ENCODE assay signal across 17 cellular contexts in genomic region chr11:108037211-108037610, GRCh38. TPM values are rescaled to one million over a fixed set of nuclear protein-coding genes. Genes with fewer than 3 reads are reported as not detected.
DNase-seq lines count a peak whose midpoint lies in the region; ATAC-seq, FAIRE-seq and TF ChIP-seq lines count a peak whose summit lies in the region.
"Had no signal": no experiment of that assay in that cellular context is flagged by ENCODE, and none has a peak within 500 bp of the region (broad histone marks: within the 10 kb centered on the region; RNA-seq: fewer than 3 reads in every experiment).

No MANE protein-coding gene starts in this region.

- intact Hi-C loops in left ventricle myocardium inferior (cut with micrococcal nuclease), result no loop called here

- H3K36me3 ChIP-seq in cardiac muscle cell (no peaks in the 10 kb centered on the region), left ventricle myocardium inferior (peaks cover 34% of the 10 kb centered on the region), fibroblast of lung (ENCODE audit: control insufficient read depth, insufficient read depth, low read length) (peaks cover 2% of the 10 kb centered on the region), mesendoderm (ENCODE audit: control insufficient read depth, insufficient read depth, low read length) (peaks cover 6% of the 10 kb centered on the region)

- no peak overlapping the region for H4K5ac ChIP-seq in mesendoderm (ENCODE audit: low read length)

- no peak overlapping the region for H2BK120ac ChIP-seq in mesendoderm (ENCODE audit: low read depth, low read length)

- H3K4me2 ChIP-seq in fibroblast of lung (ENCODE audit: extremely low read depth, insufficient read depth, low read length) (peak overlapping the region; percentile 51), mesendoderm (ENCODE audit: low read length) (no peak overlapping the region)
- H3K4me2 ChIP-seq: GM23338 had no signal

- H3K9ac ChIP-seq in fibroblast of lung (ENCODE audit: insufficient read depth, low read length) (no peak overlapping the region), mesendoderm (ENCODE audit: low read length) (no peak overlapping the region)

- no peak for DNase-seq in cardiac muscle cell (ENCODE audit: low read depth in 1 of 2, low spot score in 1 of 2)
- DNase-seq in left ventricle myocardium inferior, result no peak
- peak in 1 of 2 donors; percentile 7 for DNase-seq in fibroblast of lung (ENCODE audit: low read depth in 2 of 2)
- DNase-seq in mesendoderm, result no peak
- DNase-seq in stimulated activated effector memory CD8-positive, alpha-beta T cell treated with anti-CD3 and anti-CD28 coated beads, Interleukin-12 subunit alpha, Interleukin-12 subunit beta, amount 100 ng/mL, for 72 hours (ENCODE audit: low spot score in 2 of 2), result no peak
- DNase-seq in Ammon's horn (ENCODE audit: low spot score), result no peak
- no peak for DNase-seq in RCC 7860 (ENCODE audit: low spot score)
- DNase-seq in activated CD4-positive, CD25-positive, alpha-beta regulatory T cell (lab: John Stamatoyannopoulos, UW), result no peak
- DNase-seq: 8988T; CD4-positive, alpha-beta memory T cell; GF-D8; NCI-H1105; NCI-H774; SHP77 had no signal

- ATAC-seq in stimulated activated effector memory CD8-positive, alpha-beta T cell treated with anti-CD3 and anti-CD28 coated beads, Interleukin-12 subunit alpha, Interleukin-12 subunit beta, amount 100 ng/mL, for 72 hours, result no peak
- ATAC-seq: GM23338, HCT116 had no signal

- H3K27ac Mint-ChIP-seq in stimulated activated effector memory CD8-positive, alpha-beta T cell treated with anti-CD3 and anti-CD28 coated beads, Interleukin-12 subunit alpha, Interleukin-12 subunit beta, amount 100 ng/mL, for 72 hours, result peak overlapping the region; percentile 48
- H3K27ac Mint-ChIP-seq: GM23338 had no signal

- H3K4me1 Mint-ChIP-seq in stimulated activated effector memory CD8-positive, alpha-beta T cell treated with anti-CD3 and anti-CD28 coated beads, Interleukin-12 subunit alpha, Interleukin-12 subunit beta, amount 100 ng/mL, for 72 hours, result peaks cover 11% of the 10 kb centered on the region

- no peak overlapping the region for H2BK15ac ChIP-seq in mesendoderm (replicated peaks; ENCODE audit: low read depth)

- no peak overlapping the region for H3K4ac ChIP-seq in mesendoderm (ENCODE audit: low read depth, low read length)

- no peak for FAIRE-seq in RCC 7860 (lab: Jason Lieb, UNC)
- FAIRE-seq: GM18507 had no signal

- H3K4me3 Mint-ChIP-seq in stimulated activated effector memory CD8-positive, alpha-beta T cell treated with anti-CD3 and anti-CD28 coated beads, Interleukin-12 subunit alpha, Interleukin-12 subunit beta, amount 100 ng/mL, for 72 hours, result no peak overlapping the region
- H3K4me3 Mint-ChIP-seq: CD4-positive, alpha-beta memory T cell; GM23338 had no signal

- no peak overlapping the region for H2AK5ac ChIP-seq in mesendoderm (ENCODE audit: low read length)

- no peak overlapping the region for H3K23ac ChIP-seq in mesendoderm (ENCODE audit: low read length)

- no peak overlapping the region for H3K18ac ChIP-seq in mesendoderm (ENCODE audit: low read length)

- H3K56ac ChIP-seq in mesendoderm (ENCODE audit: low read length), result no peak overlapping the region

- H3K79me1 ChIP-seq in mesendoderm (ENCODE audit: low read length), result peaks cover 6% of the 10 kb centered on the region

- peaks cover 68% of the 10 kb centered on the region for H3K36me3 Mint-ChIP-seq in stimulated activated effector memory CD8-positive, alpha-beta T cell treated with anti-CD3 and anti-CD28 coated beads, Interleukin-12 subunit alpha, Interleukin-12 subunit beta, amount 100 ng/mL, for 72 hours

- H4K20me1 ChIP-seq in fibroblast of lung (ENCODE audit: control insufficient read depth, extremely low read depth, insufficient read depth, low read length), result no peaks in the 10 kb centered on the region

- no peaks in the 10 kb centered on the region for H3K9me3 Mint-ChIP-seq in stimulated activated effector memory CD8-positive, alpha-beta T cell treated with anti-CD3 and anti-CD28 coated beads, Interleukin-12 subunit alpha, Interleukin-12 subunit beta, amount 100 ng/mL, for 72 hours
- H3K9me3 Mint-ChIP-seq: CD4-positive, alpha-beta memory T cell; GM23338 had no signal

- WGBS in mesendoderm (ENCODE audit: extremely low coverage, insufficient coverage, low lambda C conversion rate), result no CpG with 5 or more reads among the region's 2 CpGs

- no peaks in the 10 kb centered on the region for H3K27me3 ChIP-seq in cardiac muscle cell
- H3K27me3 ChIP-seq in left ventricle myocardium inferior (ENCODE audit: low read depth), result no peaks in the 10 kb centered on the region
- H3K27me3 ChIP-seq in fibroblast of lung (ENCODE audit: control insufficient read depth, insufficient read depth, low read length), result no peaks in the 10 kb centered on the region
- H3K27me3 ChIP-seq in mesendoderm (ENCODE audit: insufficient read depth, low read length, poor library complexity), result no peaks in the 10 kb centered on the region

- H3K9me3 ChIP-seq in cardiac muscle cell (ENCODE audit: low read depth) (no peaks in the 10 kb centered on the region), left ventricle myocardium inferior (replicated peaks) (no peaks in the 10 kb centered on the region), fibroblast of lung (ENCODE audit: control insufficient read depth, insufficient read depth, low read depth, low read length) (no peaks in the 10 kb centered on the region)

- peak overlapping the region; percentile 39 for H4K8ac ChIP-seq in mesendoderm (ENCODE audit: low read depth, low read length)

- H3K79me2 ChIP-seq in fibroblast of lung (ENCODE audit: control insufficient read depth, insufficient read depth, low read length), result peaks cover 7% of the 10 kb centered on the region
- H3K79me2 ChIP-seq in mesendoderm (ENCODE audit: control insufficient read depth, insufficient read depth, low read length), result peaks cover 1% of the 10 kb centered on the region

- H3K27ac ChIP-seq in cardiac muscle cell (peak overlapping the region; percentile 25), left ventricle myocardium inferior (replicated peaks) (no peak overlapping the region), fibroblast of lung (ENCODE audit: insufficient read depth, low read length) (peak overlapping the region; percentile 24), mesendoderm (ENCODE audit: low read depth, low read length) (no peak overlapping the region)

- no peak overlapping the region for H2BK5ac ChIP-seq in mesendoderm (ENCODE audit: low read length)

- H3K4me1 ChIP-seq in cardiac muscle cell (ENCODE audit: low read depth), result no peaks in the 10 kb centered on the region
- peaks cover 36% of the 10 kb centered on the region for H3K4me1 ChIP-seq in left ventricle myocardium inferior
- peaks cover 8% of the 10 kb centered on the region for H3K4me1 ChIP-seq in fibroblast of lung (ENCODE audit: control insufficient read depth, extremely low read depth, insufficient read depth, low read length)
- no peaks in the 10 kb centered on the region for H3K4me1 ChIP-seq in mesendoderm (ENCODE audit: control insufficient read depth, low read depth, low read length)

- no peak overlapping the region for H3K4me3 ChIP-seq in cardiac muscle cell
- no peak overlapping the region for H3K4me3 ChIP-seq in left ventricle myocardium inferior
- H3K4me3 ChIP-seq in fibroblast of lung (replicated peaks in 1 of 4; ENCODE audit: control extremely low read depth in 1 of 4, insufficient read depth in 1 of 4, low read depth in 3 of 4, low read length in 4 of 4), result no peak overlapping the region
- H3K4me3 ChIP-seq in mesendoderm (ENCODE audit: low read length), result no peak overlapping the region
- H3K4me3 ChIP-seq: GM23338 had no signal

- no peak overlapping the region for H2AFZ ChIP-seq in fibroblast of lung (ENCODE audit: low read length)
- H2AFZ ChIP-seq: GM23338 had no signal

- no peak for TF ChIP-seq CTCF in cardiac muscle cell (IDR thresholded peaks at IDR 0.05; ENCODE audit: low read depth, low read length)
- no peak for TF ChIP-seq CTCF in left ventricle myocardium inferior (IDR thresholded peaks at IDR 0.05; ENCODE audit: borderline replicate concordance)
- TF ChIP-seq CTCF in fibroblast of lung (conservative IDR thresholded peaks at IDR 0.05 in 1 of 2, IDR thresholded peaks at IDR 0.05 in 1 of 2; ENCODE audit: low read depth in 1 of 2, low read length in 2 of 2), result no peak

RNA-seq across cellular contexts. Expression of gene CUL5, which starts 28.5 kb away (rescaled TPM):
- 29.1 and 58.1 TPM in 2 replicates for total RNA-seq in cardiac muscle cell
- polyA plus RNA-seq in cardiac muscle cell, result 32.5 and 44.9 TPM in 2 replicates
- total RNA-seq in left ventricle myocardium inferior, result 42.5 TPM
- total RNA-seq in fibroblast of lung, result 28.2 and 31.3 TPM in 2 replicates
- polyA plus RNA-seq in fibroblast of lung, result 16.7 and 22.9 TPM in 2 replicates
- 12.1 and 16.4 TPM in 2 replicates for polyA plus RNA-seq in fibroblast of lung (2012)
- 6.1 and 14.9 TPM in 2 replicates for polyA minus RNA-seq in fibroblast of lung (ENCODE audit: low replicate concordance)
- polyA plus RNA-seq in mesendoderm (2013, experiment 1 of 2), result 17.5 TPM
- 18.2 TPM for polyA plus RNA-seq in mesendoderm (2013, experiment 2 of 2)

Comparison
In these comparisons a context has a peak if more than half of its experiments do, and no peak if none do; other contexts are left out.
1. H3K27ac ChIP-seq: peak in cardiac muscle cell (single experiment) and fibroblast of lung (single experiment); none in left ventricle myocardium inferior (single experiment) and mesendoderm (single experiment).